15 cellular contexts compared by ENCODE assay signal in the genomic region with DNA sequence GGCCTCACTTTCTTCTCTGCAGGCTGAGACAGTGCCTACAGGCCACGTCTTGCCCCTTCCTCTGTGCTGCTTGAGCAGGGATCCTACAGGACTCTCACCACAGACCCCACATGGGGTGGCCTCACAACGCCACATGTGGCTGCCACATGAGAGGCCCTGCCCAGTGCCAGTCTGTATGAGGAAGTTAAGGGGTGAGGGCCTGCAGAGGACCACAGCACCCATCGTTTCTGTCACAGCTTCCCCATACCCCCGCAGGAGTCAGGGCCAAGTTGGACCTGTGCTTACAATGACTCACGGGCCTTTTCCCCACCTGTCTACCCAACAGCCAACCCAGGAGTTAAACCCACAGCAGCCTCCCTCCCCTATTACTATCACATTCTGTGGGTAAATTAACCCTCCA. TPM values are rescaled to one million over a fixed set of nuclear protein-coding genes. Genes with fewer than 3 reads are reported as not detected.
A peak's percentile ranks its signal among the peaks of the same experiment; 100 is the strongest.
DNase-seq lines count a peak whose midpoint lies in the region; ATAC-seq and TF ChIP-seq lines count a peak whose summit lies in the region.
"Had no signal": no experiment of that assay in that cellular context is flagged by ENCODE, and none has a peak within 500 bp of the region (broad histone marks: within the 10 kb centered on the region; RNA-seq: fewer than 3 reads in every experiment).

No MANE protein-coding gene starts in this region.

- H3K4me3 ChIP-seq in breast epithelium = no peak overlapping the region
- H3K4me3 ChIP-seq in thymus (ENCODE audit: low read length) = no peak overlapping the region
- no peak overlapping the region for H3K4me3 ChIP-seq in PC-9
- H3K4me3 ChIP-seq: right atrium auricular region, SJCRH30 had no signal

- H3K27me3 Mint-ChIP-seq in MCF 10A (ENCODE audit: insufficient read depth, unreplicated experiment) = no peaks in the 10 kb centered on the region

- H3K9me3 Mint-ChIP-seq in MCF 10A (ENCODE audit: unreplicated experiment) = no peaks in the 10 kb centered on the region

- no peak for ATAC-seq in GM19351 (IDR thresholded peaks at IDR 0.05; ENCODE audit: unreplicated experiment)
- ATAC-seq: foreskin keratinocyte had no signal

- peaks cover 10% of the 10 kb centered on the region; the same call in 1 of the 2 replicates for H4K20me1 ChIP-seq in PC-9 (ENCODE audit: insufficient read depth)

- TF ChIP-seq CTCF in MCF 10A (IDR thresholded peaks at IDR 0.05; ENCODE audit: unreplicated experiment) (no peak), breast epithelium (IDR thresholded peaks at IDR 0.05) (no peak), PC-9 (conservative IDR thresholded peaks at IDR 0.05) (no peak)

- H3K36me3 ChIP-seq in breast epithelium (no peaks in the 10 kb centered on the region), thymus (ENCODE audit: control insufficient read depth, insufficient read depth) (peaks cover 65% of the 10 kb centered on the region), PC-9 (ENCODE audit: low read depth) (no peaks in the 10 kb centered on the region)
- H3K36me3 ChIP-seq: SJCRH30 had no signal

- peaks cover 15% of the 10 kb centered on the region for H3K79me2 ChIP-seq in PC-9 (ENCODE audit: low read depth)

- H3K4me1 ChIP-seq in breast epithelium = peaks cover 4 to 19% of the 10 kb centered on the region in 2 donors
- peaks cover 24% of the 10 kb centered on the region for H3K4me1 ChIP-seq in thymus (ENCODE audit: control insufficient read depth, insufficient read depth, low read length)
- H3K4me1 ChIP-seq in PC-9 (replicated peaks; ENCODE audit: insufficient read depth) = peaks cover 6% of the 10 kb centered on the region
- H3K4me1 ChIP-seq: foreskin keratinocyte had no signal

- no peaks in the 10 kb centered on the region for H3K9me2 ChIP-seq in PC-9 (ENCODE audit: insufficient read depth)

- no peaks in the 10 kb centered on the region for H3K9me3 ChIP-seq in breast epithelium
- no peaks in the 10 kb centered on the region for H3K9me3 ChIP-seq in thymus (ENCODE audit: control insufficient read depth)
- H3K9me3 ChIP-seq in PC-9 (ENCODE audit: insufficient read depth, low read depth) = no peaks in the 10 kb centered on the region
- H3K9me3 ChIP-seq: right atrium auricular region, SJCRH30 had no signal

- POLR2A ChIA-PET in MCF 10A (lab: Yijun Ruan, JAX) (interaction anchor here (0.7 kb wide), 1 partner anchor 10 kb away, joined by 4 read pairs; no protein-coding TSS in a partner anchor), PC-9 (lab: Charles Lee; ENCODE audit: unreplicated experiment) (no interaction called here)

- H3K27me3 ChIP-seq in breast epithelium (no peaks in the 10 kb centered on the region), thymus (ENCODE audit: control insufficient read depth, insufficient read depth) (no peaks in the 10 kb centered on the region), PC-9 (ENCODE audit: insufficient read depth, low read depth) (no peaks in the 10 kb centered on the region)
- H3K27me3 ChIP-seq: foreskin keratinocyte, right atrium auricular region, SJCRH30 had no signal

- no peak for DNase-seq in MCF 10A (ENCODE audit: unreplicated experiment)
- no peak for DNase-seq in breast epithelium (ENCODE audit: low spot score in 2 of 2)
- peak; percentile 11 for DNase-seq in activated CD4-positive, alpha-beta T cell treated with anti-CD3 and anti-CD28 coated beads, Interleukin-2, amount 50 U/mL, for 1 hour
- DNase-seq in head of caudate nucleus = peak in 26 of 42 donors; percentile 6 to 62 (median 24)
- DNase-seq in HPDE6-E6E7 (ENCODE audit: extremely low spot score) = no peak
- DNase-seq in PC-9 = no peak
- DNase-seq: foreskin keratinocyte, GF-D8, SJCRH30 had no signal

- CTCF ChIA-PET in MCF 10A (lab: Yijun Ruan, JAX) = interaction anchor here (0.5 to 1.0 kb wide), 2 partner anchors 167 to 190 kb away, joined by 4 read pairs; no protein-coding TSS in a partner anchor
- CTCF ChIA-PET in PC-9 (lab: Charles Lee) = no interaction called here

- H3F3A ChIP-seq in PC-9 (ENCODE audit: insufficient read depth, low read depth) = no peaks in the 10 kb centered on the region

- no peak overlapping the region for H3K4me3 Mint-ChIP-seq in MCF 10A (ENCODE audit: unreplicated experiment)

- TF ChIP-seq POLR2A in breast epithelium (IDR thresholded peaks at IDR 0.05) = no peak

- H3K4me1 Mint-ChIP-seq in MCF 10A (ENCODE audit: insufficient read depth, unreplicated experiment) = peaks cover 5% of the 10 kb centered on the region

- no peak overlapping the region for H3K27ac ChIP-seq in breast epithelium
- peak overlapping the region; percentile 61 for H3K27ac ChIP-seq in thymus (ENCODE audit: low read depth)
- H3K27ac ChIP-seq in PC-9 = no peak overlapping the region
- H3K27ac ChIP-seq: foreskin keratinocyte, right atrium auricular region, SJCRH30 had no signal

- WGBS in thymus = 46% methylated on average over 5 of the region's 5 CpGs

- BruUV-seq in MCF 10A (replicated peaks; lab: Mats Ljungman, UMichigan) (TSS peak; percentile 75), PC-9 (replicated peaks; lab: Mats Ljungman, UMichigan) (no TSS peak)

- intact Hi-C loops in MCF 10A (cut with micrococcal nuclease) = no loop called here
- intact Hi-C loops in breast epithelium (cut with DNase I; ENCODE audit: low total_unique reads) = no loop called here
- intact Hi-C loops in head of caudate nucleus (cut with DNase I) = no loop called here
- intact Hi-C loops in PC-9 (cut with micrococcal nuclease; ENCODE audit: unreplicated experiment) = loop anchor here (10.0 kb wide), 1 partner anchor 167 kb away; no protein-coding TSS in a partner anchor

- no peak overlapping the region for H3K4me2 ChIP-seq in PC-9

- peaks cover 7% of the 10 kb centered on the region for H3K36me3 Mint-ChIP-seq in MCF 10A (ENCODE audit: insufficient read depth, unreplicated experiment)

- H2AFZ ChIP-seq in PC-9 = no peak overlapping the region

- no peak overlapping the region for H3K27ac Mint-ChIP-seq in MCF 10A (ENCODE audit: low read depth, unreplicated experiment)

RNA-seq across cellular contexts. Expression of a gene that starts 2.9 kb away (rescaled TPM):
- total RNA-seq in MCF 10A (2022) = 1.4 and 5.0 TPM in 2 replicates
- 10 to 100 TPM in 2 of 3 donors, 1 to 10 TPM in 1; 9.1 to 19.0 (median 15.8) TPM for total RNA-seq in breast epithelium
- 122 TPM for polyA plus RNA-seq in thymus
- 39.9 and 50.4 TPM in 2 replicates for total RNA-seq in PC-9 (2021)

RNA-seq across cellular contexts. Expression of a gene that starts 6.1 kb away (rescaled TPM):
- total RNA-seq in MCF 10A (2022) (14.7 and 17.0 TPM in 2 replicates), breast epithelium (100 to 1,000 TPM in 2 of 3 donors, 10 to 100 TPM in 1; 90.5 to 158 (median 104) TPM), PC-9 (2021) (51.1 and 68.1 TPM in 2 replicates)
- 67.6 TPM for polyA plus RNA-seq in thymus

RNA-seq across cellular contexts. Expression of a gene that starts 6.2 kb away (rescaled TPM):
- total RNA-seq in MCF 10A (2022) (not detected in 2 replicates), breast epithelium (1 to 10 TPM in 1 of 3 donors, not detected in 2; 1.2 TPM), PC-9 (2021) (not detected in 2 replicates)
- 0.05 TPM for polyA plus RNA-seq in thymus
- total RNA-seq: activated CD8-positive, alpha-beta memory T cell treated with anti-CD3 and anti-CD28 coated beads for 36 hours; foreskin keratinocyte; lung microvascular endothelial cell; right atrium auricular region; SJCRH30 had no signal
- polyA plus RNA-seq: AG04450, foreskin keratinocyte had no signal

RNA-seq across cellular contexts. Expression of a gene that starts 41.5 kb away (rescaled TPM):
- total RNA-seq in MCF 10A (2022) (0.61 and 0.77 TPM in 2 replicates), breast epithelium (1 to 10 TPM in 1 of 3 donors, under 1 TPM in 1, not detected in 1; 0.44 to 3.4 TPM), PC-9 (2021) (0.35 and 0.55 TPM in 2 replicates)
- 1.7 TPM for polyA plus RNA-seq in thymus
- total RNA-seq: lung microvascular endothelial cell, SJCRH30 had no signal
- polyA plus RNA-seq: AG04450 had no signal

RNA-seq across cellular contexts. Expression of a gene that starts 53.3 kb away (rescaled TPM):
- total RNA-seq in MCF 10A (2022) (not detected in 2 replicates), breast epithelium (not detected), PC-9 (2021) (not detected in 2 replicates)
- 0.11 TPM for polyA plus RNA-seq in thymus
- total RNA-seq: foreskin keratinocyte, lung microvascular endothelial cell, right atrium auricular region, SJCRH30 had no signal
- polyA plus RNA-seq: AG04450, foreskin keratinocyte had no signal

Comparison
In these comparisons a context has a peak if more than half of its experiments do, and no peak if none do; other contexts are left out.
1. DNase-seq: peak in activated CD4-positive, alpha-beta T cell treated with anti-CD3 and anti-CD28 coated beads, Interleukin-2, amount 50 U/mL, for 1 hour (single experiment) and head of caudate nucleus (26 of 42); none in MCF 10A (single experiment), breast epithelium (0 of 2), HPDE6-E6E7 (single experiment) and PC-9 (0 of 2).